ENCODE assay signal across 8 cellular contexts in the genomic region with DNA sequence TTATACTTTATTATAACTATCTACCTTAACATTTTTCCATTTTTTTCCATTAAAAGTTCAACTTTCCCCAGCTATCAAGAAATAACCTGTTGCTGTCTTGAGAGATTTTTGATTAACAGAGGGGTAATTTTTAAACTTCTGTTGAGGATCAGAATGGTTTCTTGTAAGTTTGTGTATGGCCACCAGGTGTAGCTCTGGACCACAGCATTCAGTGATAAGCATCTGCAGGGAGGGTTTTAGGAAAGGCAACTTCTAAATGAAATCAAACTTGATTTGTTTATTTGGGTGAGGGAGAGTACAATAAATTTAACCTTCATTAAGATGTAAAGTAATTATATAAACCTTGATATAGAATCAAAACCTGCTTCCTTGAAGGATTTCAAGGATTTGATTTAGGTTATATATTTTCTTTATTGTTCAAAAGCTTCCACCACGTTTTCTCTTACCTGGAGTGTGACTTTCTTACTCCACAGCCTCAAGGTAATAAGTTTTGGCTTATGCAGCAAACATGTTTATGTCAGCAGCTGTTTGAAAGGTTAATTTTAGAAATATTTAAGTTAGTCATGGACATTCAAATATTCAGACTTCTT.
DNase-seq lines count a peak whose midpoint lies in the region; TF ChIP-seq lines count a peak whose summit lies in the region.

No MANE protein-coding gene starts in this region.

- peak; percentile 99 for TF ChIP-seq RAD21 in SK-N-SH (IDR thresholded peaks at IDR 0.05; ENCODE audit: low read length)

- 75% methylated on average over 1 of the region's 1 CpG for WGBS in SK-N-SH (ENCODE audit: low lambda C conversion rate)

- POLR2A ChIA-PET in SK-N-SH (lab: Yijun Ruan, JAX), result interaction anchor here (0.7 kb wide), 1 partner anchor 364 kb away, joined by 3 read pairs; no protein-coding TSS in a partner anchor

- no peaks in the 10 kb centered on the region for H3K36me3 ChIP-seq in SK-N-SH (replicated peaks in 1 of 2; ENCODE audit: control insufficient read depth in 1 of 2, insufficient read depth in 2 of 2, low read length in 1 of 2)

- no peaks in the 10 kb centered on the region for H3K27me3 ChIP-seq in SK-N-SH (ENCODE audit: insufficient read depth)

- H3K4me1 ChIP-seq in SK-N-SH (ENCODE audit: control insufficient read depth in 1 of 2, insufficient read depth in 2 of 2, low read depth in 1 of 2, low read length in 1 of 2), result peaks cover 0 to 6% of the 10 kb centered on the region in 2 experiments; a peak in 1 of 4 replicates

- H2AFZ ChIP-seq in SK-N-SH (ENCODE audit: low read depth), result no peak overlapping the region

- no peaks in the 10 kb centered on the region for H4K20me1 ChIP-seq in SK-N-SH (ENCODE audit: insufficient read depth)

- H3K4me3 ChIP-seq in SK-N-SH (ENCODE audit: low read depth in 2 of 2, low read length in 1 of 2), result no peak overlapping the region

- peak; percentile 96 for TF ChIP-seq CTCF in SK-N-SH (IDR thresholded peaks at IDR 0.05)

- H3K9me2 ChIP-seq in SK-N-SH, result no peaks in the 10 kb centered on the region

- peak overlapping the region in 1 of 2 experiments; percentile 16; a peak in 1 of 4 replicates for H3K27ac ChIP-seq in SK-N-SH (ENCODE audit: low read depth in 2 of 2, low read length in 1 of 2)

- H3K9ac ChIP-seq in SK-N-SH, result no peak overlapping the region

- H3K4me2 ChIP-seq in SK-N-SH, result no peak overlapping the region

- TF ChIP-seq EP300 in SK-N-SH (IDR thresholded peaks at IDR 0.05; ENCODE audit: borderline replicate concordance in 1 of 2, low read depth in 1 of 2, low read length in 1 of 2), result no peak

- no peaks in the 10 kb centered on the region for H3K9me3 ChIP-seq in SK-N-SH

- CTCF ChIA-PET in SK-N-SH (lab: Yijun Ruan, JAX), result interaction anchor here (0.6 to 6.4 kb wide), 63 partner anchors 9 to 825 kb away, joined by 3 to 95 read pairs (median 5); no protein-coding TSS in a partner anchor

- peaks cover 5% of the 10 kb centered on the region for H3F3A ChIP-seq in SK-N-SH (replicated peaks; ENCODE audit: insufficient read depth)

- no peaks in the 10 kb centered on the region for H3K79me2 ChIP-seq in SK-N-SH (ENCODE audit: insufficient read depth)

- DNase-seq in EL (peak; percentile 48), KBM-7 (peak; percentile 30), SK-N-SH (peak; percentile 53), glomerular visceral epithelial cell (ENCODE audit: extremely low spot score) (peak; percentile 32), NCI-H187 treated with DMSO at 0.1 percent for 48 hours (lab: John Stamatoyannopoulos, UW) (no peak), HK-2 (ENCODE audit: unreplicated experiment) (no peak), activated T-cell treated with anti-CD3 and anti-CD28 coated beads for 4 hours (no peak), middle frontal gyrus (ENCODE audit: extremely low spot score, low spot score) (no peak)

- in situ Hi-C loops in KBM-7 (cut with MboI; ENCODE audit: low pct_unique_long_range_greater_than_20kb, low sequenced_read_pairs), result no loop called here

TF ChIP-seq in SK-N-SH, 30 proteins besides CTCF, POLR2A, EP300 and RAD21:
- TF ChIP-seq, protein P1, sequence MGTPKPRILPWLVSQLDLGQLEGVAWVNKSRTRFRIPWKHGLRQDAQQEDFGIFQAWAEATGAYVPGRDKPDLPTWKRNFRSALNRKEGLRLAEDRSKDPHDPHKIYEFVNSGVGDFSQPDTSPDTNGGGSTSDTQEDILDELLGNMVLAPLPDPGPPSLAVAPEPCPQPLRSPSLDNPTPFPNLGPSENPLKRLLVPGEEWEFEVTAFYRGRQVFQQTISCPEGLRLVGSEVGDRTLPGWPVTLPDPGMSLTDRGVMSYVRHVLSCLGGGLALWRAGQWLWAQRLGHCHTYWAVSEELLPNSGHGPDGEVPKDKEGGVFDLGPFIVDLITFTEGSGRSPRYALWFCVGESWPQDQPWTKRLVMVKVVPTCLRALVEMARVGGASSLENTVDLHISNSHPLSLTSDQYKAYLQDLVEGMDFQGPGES (IDR thresholded peaks at IDR 0.05; ENCODE audit: low read depth, low read length), result no peak
- TF ChIP-seq NFIC (IDR thresholded peaks at IDR 0.05; ENCODE audit: borderline replicate concordance), result no peak
- no peak for TF ChIP-seq JUND (IDR thresholded peaks at IDR 0.05)
- TF ChIP-seq NRF1 (IDR thresholded peaks at IDR 0.05; ENCODE audit: low read depth, low read length), result 0 out of 2 replicates have a peak, but pooled peaks have one; percentile 20
- peak; percentile 94 for TF ChIP-seq SMC3 (IDR thresholded peaks at IDR 0.05; ENCODE audit: low read depth, low read length)
- 0 out of 2 replicates have a peak, but pooled peaks have one; percentile 36 for TF ChIP-seq RCOR1 (IDR thresholded peaks at IDR 0.05; ENCODE audit: low read length)
- TF ChIP-seq SIN3A (IDR thresholded peaks at IDR 0.05; ENCODE audit: borderline replicate concordance, low read depth, low read length), result no peak
- no peak for TF ChIP-seq MAX (IDR thresholded peaks at IDR 0.05; ENCODE audit: low read depth)
- TF ChIP-seq GATA2 (CRISPR knock-in tag; IDR thresholded peaks at IDR 0.05), result peak; percentile 93
- no peak for TF ChIP-seq ELF1 (IDR thresholded peaks at IDR 0.05)
- TF ChIP-seq MXI1 (IDR thresholded peaks at IDR 0.05; ENCODE audit: low read depth, low read length), result no peak
- no peak for TF ChIP-seq TAF1 (IDR thresholded peaks at IDR 0.05; ENCODE audit: borderline replicate concordance, low read depth, low read length)
- no peak for TF ChIP-seq FOXM1 (IDR thresholded peaks at IDR 0.05; ENCODE audit: low read depth)
TF ChIP-seq in SK-N-SH: peak in this region for 4.

Comparison
In these comparisons a context has a peak if more than half of its experiments do, and no peak if none do; other contexts are left out.
1. DNase-seq: peak in EL (single experiment), KBM-7 (single experiment), SK-N-SH (single experiment) and glomerular visceral epithelial cell (single experiment); none in NCI-H187 treated with DMSO at 0.1 percent for 48 hours (single experiment), HK-2 (single experiment), activated T-cell treated with anti-CD3 and anti-CD28 coated beads for 4 hours (single experiment) and middle frontal gyrus (single experiment).